In genomic region chr20:47196091-47197081, GRCh38 we compare ENCODE assay signal across 8 cellular contexts.
DNase-seq lines count a peak whose midpoint lies in the region; ATAC-seq and TF ChIP-seq lines count a peak whose summit lies in the region.

No MANE protein-coding gene starts in this region.

- no peak overlapping the region for H3K4me3 Mint-ChIP-seq in activated T-helper 1 cell treated with anti-CD3 and anti-CD28 coated beads, Interleukin-12 subunit alpha, Interleukin-12 subunit beta, Interleukin-2, Interleukin-4 antibody, amounts not matched to agents 30 ng/mL and 10 ng/mL and 1 ng/mL, durations not matched to agents 14 hours and 24 hours and 36 hours

- no peak overlapping the region for H2BK5ac ChIP-seq in neuronal stem cell (ENCODE audit: low read length)

- H2BK12ac ChIP-seq in neuronal stem cell (ENCODE audit: low read length), result peak overlapping the region; percentile 68

- H3K36me3 ChIP-seq in neuronal stem cell (replicated peaks in 1 of 2; ENCODE audit: control insufficient read depth in 2 of 2, insufficient read depth in 2 of 2, low read length in 2 of 2), result no peaks in the 10 kb centered on the region

- H3K27ac ChIP-seq in neuronal stem cell (replicated peaks; ENCODE audit: low read length), result no peak overlapping the region

- intact Hi-C loops in activated T-helper 1 cell treated with anti-CD3 and anti-CD28 coated beads, Interleukin-12 subunit alpha, Interleukin-12 subunit beta, Interleukin-2, Interleukin-4 antibody, amounts not matched to agents 30 ng/mL and 10 ng/mL and 1 ng/mL, durations not matched to agents 14 hours and 24 hours and 36 hours (cut with micrococcal nuclease), result loop anchor here (1.0 to 5.0 kb wide), 5 partner anchors 188 to 1426 kb away; partner anchors contain the start of gene NCOA3

- H2AK5ac ChIP-seq in neuronal stem cell (ENCODE audit: low read depth, low read length), result peak overlapping the region; percentile 49

- peak overlapping the region; percentile 11 for H3K4me2 ChIP-seq in neuronal stem cell (ENCODE audit: insufficient read depth, low read length, poor library complexity, severe bottlenecking)

- peak overlapping the region; percentile 85 for H2AFZ ChIP-seq in neuronal stem cell (ENCODE audit: low read length)

- no peak overlapping the region for H3K4me3 ChIP-seq in fibroblast of the aortic adventitia (ENCODE audit: low read depth, low read length)
- H3K4me3 ChIP-seq in neuronal stem cell (ENCODE audit: low read length in 2 of 2), result no peak overlapping the region

- H3K9me3 Mint-ChIP-seq in activated T-helper 1 cell treated with anti-CD3 and anti-CD28 coated beads, Interleukin-12 subunit alpha, Interleukin-12 subunit beta, Interleukin-2, Interleukin-4 antibody, amounts not matched to agents 30 ng/mL and 10 ng/mL and 1 ng/mL, durations not matched to agents 14 hours and 24 hours and 36 hours, result no peaks in the 10 kb centered on the region

- peak overlapping the region; percentile 79 for H3K4ac ChIP-seq in neuronal stem cell (ENCODE audit: low read length)

- no CpG with 5 or more reads among the region's 34 CpGs for WGBS in neuronal stem cell (ENCODE audit: extremely low coverage in 2 of 2, insufficient read length in 2 of 2, insufficient replicate concordance in 1 of 2), 2 donors

- peaks cover 16% of the 10 kb centered on the region for H3K4me1 Mint-ChIP-seq in activated T-helper 1 cell treated with anti-CD3 and anti-CD28 coated beads, Interleukin-12 subunit alpha, Interleukin-12 subunit beta, Interleukin-2, Interleukin-4 antibody, amounts not matched to agents 30 ng/mL and 10 ng/mL and 1 ng/mL, durations not matched to agents 14 hours and 24 hours and 36 hours (ENCODE audit: low read depth)

- peak overlapping the region; percentile 5 for H3K23ac ChIP-seq in neuronal stem cell (ENCODE audit: low read depth, low read length, poor library complexity)

- no peak overlapping the region for H2BK120ac ChIP-seq in neuronal stem cell (ENCODE audit: low read depth, low read length)

- no peak for ATAC-seq in HG02870 (IDR thresholded peaks at IDR 0.05; ENCODE audit: unreplicated experiment)

- TF ChIP-seq CTCF in fibroblast of the aortic adventitia (IDR thresholded peaks at IDR 0.05; ENCODE audit: insufficient read depth, low read length), result peak; percentile 98

- H3K14ac ChIP-seq in neuronal stem cell (ENCODE audit: low read length), result no peak overlapping the region

- no peak overlapping the region for H4K91ac ChIP-seq in neuronal stem cell (ENCODE audit: low read depth, low read length, poor library complexity)

- H3K4me1 ChIP-seq in neuronal stem cell (ENCODE audit: control insufficient read depth in 2 of 2, insufficient read depth in 1 of 2, low read depth in 1 of 2, low read length in 2 of 2), result peaks cover 2 to 3% of the 10 kb centered on the region in 2 donors

- H3K27me3 Mint-ChIP-seq in activated T-helper 1 cell treated with anti-CD3 and anti-CD28 coated beads, Interleukin-12 subunit alpha, Interleukin-12 subunit beta, Interleukin-2, Interleukin-4 antibody, amounts not matched to agents 30 ng/mL and 10 ng/mL and 1 ng/mL, durations not matched to agents 14 hours and 24 hours and 36 hours (ENCODE audit: insufficient read depth), result peaks cover 3% of the 10 kb centered on the region

- H2BK15ac ChIP-seq in neuronal stem cell (ENCODE audit: low read length), result no peak overlapping the region

- H3K27me3 ChIP-seq in neuronal stem cell (ENCODE audit: control insufficient read depth in 3 of 3, insufficient read depth in 3 of 3, low read depth in 1 of 3, low read length in 3 of 3), result peaks cover 0 to 5% (median 0%) of the 10 kb centered on the region in 3 experiments

- no peak overlapping the region for H3K9ac ChIP-seq in neuronal stem cell (ENCODE audit: low read depth, low read length, poor library complexity)

- no peaks in the 10 kb centered on the region for H3K9me3 ChIP-seq in neuronal stem cell (replicated peaks in 1 of 2; ENCODE audit: control insufficient read depth in 2 of 2, insufficient read depth in 1 of 2, low read depth in 1 of 2, low read length in 2 of 2)

- no peaks in the 10 kb centered on the region for H3K36me3 Mint-ChIP-seq in activated T-helper 1 cell treated with anti-CD3 and anti-CD28 coated beads, Interleukin-12 subunit alpha, Interleukin-12 subunit beta, Interleukin-2, Interleukin-4 antibody, amounts not matched to agents 30 ng/mL and 10 ng/mL and 1 ng/mL, durations not matched to agents 14 hours and 24 hours and 36 hours (ENCODE audit: low read depth)

- H4K8ac ChIP-seq in neuronal stem cell (ENCODE audit: low read depth, low read length), result no peak overlapping the region

- DNase-seq in Daoy (ENCODE audit: low read depth) (peak; percentile 73), HUDEP-2 (lab: John Stamatoyannopoulos, UW; ENCODE audit: unreplicated experiment in 76 of 76) (peak in 68 of 76 experiments; percentile 11 to 82 (median 56)), RKO (ENCODE audit: low spot score) (peak; percentile 70), fibroblast of the aortic adventitia (ENCODE audit: low read depth) (peak; percentile 71), neuronal stem cell (ENCODE audit: low spot score) (peak; percentile 69), stromal cell of bone marrow (ENCODE audit: low read depth) (peak; percentile 18)
- DNase-seq in activated T-helper 1 cell treated with anti-CD3 and anti-CD28 coated beads, Interleukin-12 subunit alpha, Interleukin-12 subunit beta, Interleukin-2, Interleukin-4 antibody, amounts not matched to agents 30 ng/mL and 10 ng/mL and 1 ng/mL, durations not matched to agents 14 hours and 24 hours and 36 hours (ENCODE audit: low spot score), result peak; percentile 67

- H3K18ac ChIP-seq in neuronal stem cell (ENCODE audit: low read length), result peak overlapping the region; percentile 79

- H3K27ac Mint-ChIP-seq in activated T-helper 1 cell treated with anti-CD3 and anti-CD28 coated beads, Interleukin-12 subunit alpha, Interleukin-12 subunit beta, Interleukin-2, Interleukin-4 antibody, amounts not matched to agents 30 ng/mL and 10 ng/mL and 1 ng/mL, durations not matched to agents 14 hours and 24 hours and 36 hours, result no peak overlapping the region

- no peaks in the 10 kb centered on the region for H3K79me1 ChIP-seq in neuronal stem cell (ENCODE audit: low read depth, low read length)

Comparison
In these comparisons a context has a peak if more than half of its experiments do, and no peak if none do; other contexts are left out.
1. DNase-seq: peak in every context shown above with its lines; median percentile 73 in Daoy; 71 in fibroblast of the aortic adventitia; 70 in RKO; 69 in neuronal stem cell; 67 in activated T-helper 1 cell treated with anti-CD3 and anti-CD28 coated beads, Interleukin-12 subunit alpha, Interleukin-12 subunit beta, Interleukin-2, Interleukin-4 antibody, amounts not matched to agents 30 ng/mL and 10 ng/mL and 1 ng/mL, durations not matched to agents 14 hours and 24 hours and 36 hours; 56 in HUDEP-2; 18 in stromal cell of bone marrow.